Comparison of ENCODE assay signal across 7 cellular contexts in the genomic region with DNA sequence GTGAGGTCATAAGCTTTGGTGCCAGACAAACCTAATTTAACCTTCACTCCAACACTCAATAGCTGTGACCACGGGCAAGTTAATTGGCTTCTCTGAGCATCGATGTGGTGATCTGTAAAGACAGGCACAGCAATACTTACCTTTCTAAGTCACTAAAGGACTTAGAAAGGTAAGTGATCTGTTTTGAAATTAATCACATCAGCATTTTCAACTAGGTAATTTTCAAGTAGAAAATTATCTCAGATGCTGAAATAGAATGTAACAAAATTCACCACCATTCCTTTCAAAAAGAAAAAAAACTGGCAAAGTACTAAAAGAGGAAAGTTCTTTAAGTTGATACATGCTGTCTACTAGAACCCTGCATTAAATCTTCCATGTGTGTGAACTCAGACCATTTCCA.
"Had no signal": no experiment of that assay in that cellular context is flagged by ENCODE, and none has a peak within 500 bp of the region (broad histone marks: within the 10 kb centered on the region; RNA-seq: fewer than 3 reads in every experiment).

No MANE protein-coding gene starts in this region.

- ATAC-seq: GM23338 had no signal

- H2AFZ ChIP-seq: GM23338 had no signal

- H3K4me3 ChIP-seq: GM23338 had no signal

- FAIRE-seq: H1, H54, HTR-8/SVneo had no signal

- H3K4me2 ChIP-seq: GM23338 had no signal

- DNase-seq: H9, HCEC 1CT, KG1 had no signal
